8 cellular contexts compared by ENCODE assay signal in the genomic region with DNA sequence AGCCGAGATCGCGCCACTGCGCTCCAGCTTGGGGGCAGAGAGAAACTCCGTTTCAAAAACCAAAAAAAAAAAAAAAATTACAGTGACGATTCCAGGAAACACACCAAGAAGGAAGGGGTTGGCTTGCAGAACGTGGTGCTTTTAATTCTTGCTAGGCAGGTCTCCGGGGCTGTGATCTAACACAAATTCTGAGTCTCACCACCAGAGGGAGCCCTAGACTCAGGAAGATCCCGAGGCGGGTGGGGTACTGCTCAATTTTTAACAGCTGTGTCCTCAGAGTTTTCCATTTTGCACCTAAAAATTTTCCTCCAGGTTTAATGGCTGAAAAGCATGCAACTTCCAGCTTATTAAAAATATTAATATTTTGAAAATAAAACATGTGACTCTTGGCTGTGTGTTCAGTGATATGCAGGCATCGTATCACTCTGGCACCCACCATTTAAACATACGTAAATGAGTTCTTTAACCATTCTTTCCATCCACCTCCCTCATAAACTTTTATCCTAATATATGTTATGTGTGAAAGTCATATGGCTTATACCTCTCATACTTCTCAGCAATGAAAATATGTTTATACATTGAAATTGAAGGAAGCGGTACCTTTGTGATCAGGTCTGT. TPM values are rescaled to one million over a fixed set of nuclear protein-coding genes. Genes with fewer than 3 reads are reported as not detected.
A peak's percentile ranks its signal among the peaks of the same experiment; 100 is the strongest.
DNase-seq lines count a peak whose midpoint lies in the region; ATAC-seq lines count a peak whose summit lies in the region.

No MANE protein-coding gene starts in this region.

- peak; percentile 76 to 79 for ATAC-seq in activated CD4-positive, CD25-positive, alpha-beta regulatory T cell treated with anti-CD3 and anti-CD28 coated beads, Interleukin-2, amount 50 U/mL, for 24 hours
- no peak for ATAC-seq in GM21737 (IDR thresholded peaks at IDR 0.05; ENCODE audit: unreplicated experiment)

- DNase-seq in COLO829 (ENCODE audit: low spot score) (peak; percentile 43), H4 (ENCODE audit: low spot score) (peak; percentile 44), NCI-H2171 (lab: John Stamatoyannopoulos, UW) (peak; percentile 59), kidney tubule cell (ENCODE audit: low spot score) (peak; percentile 63)
- peak; percentile 73 for DNase-seq in central memory CD4-positive, alpha-beta T cell
- DNase-seq in stimulated activated CD4-positive, alpha-beta T cell treated with anti-CD3 and anti-CD28 coated beads, Interleukin-4, amount 100 ng/mL, for 24 hours = peak; percentile 84

RNA-seq across cellular contexts. Expression of gene NUB1, which starts 26.5 kb away (rescaled TPM):
- 63.0 and 70.1 TPM in 2 replicates for total RNA-seq in H4 (2014; rRNA removed; shearing (Covaris generic))
